ENCODE assay signal across 11 cellular contexts in genomic region chr10:53939654-53940053, GRCh38.
"Had no signal": no experiment of that assay in that cellular context is flagged by ENCODE, and none has a peak within 500 bp of the region (broad histone marks: within the 10 kb centered on the region; RNA-seq: fewer than 3 reads in every experiment).

No MANE protein-coding gene starts in this region.

- H3K9me3 ChIP-seq: HAP-1 had no signal

- H3K4me2 ChIP-seq: GM23338 had no signal

- H3K9me3 Mint-ChIP-seq: GM23338, H9 had no signal

- H3K4me3 Mint-ChIP-seq: GM23338, H9, HFFc6 had no signal

- H2AFZ ChIP-seq: GM23248, GM23338 had no signal

- ATAC-seq: GM23338, HCT116 had no signal

- H3K4me3 ChIP-seq: GM23248, GM23338, HAP-1 had no signal

- H3K27ac Mint-ChIP-seq: GM23338, H9, HFFc6 had no signal

- H3K9ac ChIP-seq: GM23248 had no signal

- DNase-seq: GM23248, GOT3, H7, H9, HCEC 1CT, HFFc6 had no signal

- FAIRE-seq: H1, H54 had no signal

- H3K27ac ChIP-seq: GM23248 had no signal

- H3K4me1 Mint-ChIP-seq: GM23338, H9 had no signal

- H3K4me1 ChIP-seq: HAP-1 had no signal

- H3K36me3 ChIP-seq: HAP-1 had no signal
